ENCODE assay signal across 17 cellular contexts in genomic region chr21:43930848-43931384, GRCh38.
"Had no signal": no experiment of that assay in that cellular context is flagged by ENCODE, and none has a peak within 500 bp of the region (broad histone marks: within the 10 kb centered on the region; RNA-seq: fewer than 3 reads in every experiment).

No MANE protein-coding gene starts in this region.

- H3K36me3 ChIP-seq: cardiac muscle cell, thoracic aorta had no signal

- ATAC-seq: body of pancreas, WTC11 had no signal

- H3K4me3 Mint-ChIP-seq: nephron, type B pancreatic cell, WTC11 had no signal

- DNase-seq: activated T-cell treated with anti-CD3 and anti-CD28 coated beads, Interleukin-2, amount 50 U/mL, for 1 hour; anterior cingulate cortex; body of pancreas; dorsolateral prefrontal cortex; nucleus accumbens; sigmoid colon; stimulated activated CD4-positive, alpha-beta T cell treated with anti-CD3 and anti-CD28 coated beads, Interleukin-2, amount 100 ng/mL, for 48 hours; stimulated activated CD8-positive, alpha-beta memory T cell treated with anti-CD3 and anti-CD28 coated beads, Interleukin-4, amount 100 ng/mL, for 48 hours; stimulated activated naive CD4-positive, alpha-beta T cell; T-helper 9 cell had no signal

- H3K27ac Mint-ChIP-seq: nephron, type B pancreatic cell, WTC11 had no signal

- H3K27me3 ChIP-seq: body of pancreas, cardiac muscle cell, dorsolateral prefrontal cortex, esophagus muscularis mucosa, sigmoid colon, SJSA1 had no signal

- H3K27ac ChIP-seq: body of pancreas, cardiac muscle cell, esophagus muscularis mucosa, sigmoid colon, SJSA1, thoracic aorta had no signal

- H3K4me1 ChIP-seq: body of pancreas, SJSA1 had no signal

- H3K9me3 ChIP-seq: body of pancreas, esophagus muscularis mucosa, sigmoid colon, SJSA1, thoracic aorta had no signal

- H3K27me3 Mint-ChIP-seq: type B pancreatic cell had no signal

- H3K9me3 Mint-ChIP-seq: nephron, type B pancreatic cell, WTC11 had no signal

- H3K4me3 ChIP-seq: body of pancreas, cardiac muscle cell, dorsolateral prefrontal cortex, esophagus muscularis mucosa, sigmoid colon, SJSA1, thoracic aorta had no signal

- H3K36me3 Mint-ChIP-seq: WTC11 had no signal
